Comparison of ENCODE assay signal across 1 cellular context in the genomic region with DNA sequence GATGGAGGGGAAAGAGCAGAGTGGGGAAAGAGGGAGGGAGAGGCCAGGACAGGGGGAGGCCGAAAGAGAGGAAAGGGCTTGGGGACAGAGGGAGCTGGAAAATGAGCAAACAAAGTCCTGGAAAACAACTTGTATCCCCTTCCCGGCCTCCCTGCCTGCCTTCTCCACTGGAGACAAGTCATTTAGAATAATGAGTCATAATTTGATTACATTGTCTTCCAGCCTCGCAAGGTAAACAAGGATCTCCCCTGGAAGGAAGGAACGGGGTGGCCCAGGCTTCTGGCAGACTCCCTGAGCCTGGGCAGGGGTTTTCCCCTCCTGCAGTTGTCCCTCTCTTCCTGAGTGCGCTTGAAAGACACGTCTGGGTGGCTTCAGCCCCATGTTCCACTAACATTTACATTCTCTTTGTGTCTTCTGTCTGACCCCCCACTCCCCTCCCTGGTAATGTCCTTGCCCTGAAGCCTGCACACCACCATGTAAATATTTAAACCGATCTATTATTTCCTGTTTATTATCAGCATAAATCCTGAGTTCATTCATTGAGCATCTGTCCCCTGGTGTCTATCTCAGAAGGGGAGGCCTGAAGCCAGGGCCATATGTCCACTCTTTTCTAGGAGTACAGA.
TF ChIP-seq lines count a peak whose summit lies in the region.

No MANE protein-coding gene starts in this region.

TF ChIP-seq in GM23338, 12 proteins besides CTCF, POLR2A, EP300 and RAD21 (continued from another document):
- TF ChIP-seq, protein P1, sequence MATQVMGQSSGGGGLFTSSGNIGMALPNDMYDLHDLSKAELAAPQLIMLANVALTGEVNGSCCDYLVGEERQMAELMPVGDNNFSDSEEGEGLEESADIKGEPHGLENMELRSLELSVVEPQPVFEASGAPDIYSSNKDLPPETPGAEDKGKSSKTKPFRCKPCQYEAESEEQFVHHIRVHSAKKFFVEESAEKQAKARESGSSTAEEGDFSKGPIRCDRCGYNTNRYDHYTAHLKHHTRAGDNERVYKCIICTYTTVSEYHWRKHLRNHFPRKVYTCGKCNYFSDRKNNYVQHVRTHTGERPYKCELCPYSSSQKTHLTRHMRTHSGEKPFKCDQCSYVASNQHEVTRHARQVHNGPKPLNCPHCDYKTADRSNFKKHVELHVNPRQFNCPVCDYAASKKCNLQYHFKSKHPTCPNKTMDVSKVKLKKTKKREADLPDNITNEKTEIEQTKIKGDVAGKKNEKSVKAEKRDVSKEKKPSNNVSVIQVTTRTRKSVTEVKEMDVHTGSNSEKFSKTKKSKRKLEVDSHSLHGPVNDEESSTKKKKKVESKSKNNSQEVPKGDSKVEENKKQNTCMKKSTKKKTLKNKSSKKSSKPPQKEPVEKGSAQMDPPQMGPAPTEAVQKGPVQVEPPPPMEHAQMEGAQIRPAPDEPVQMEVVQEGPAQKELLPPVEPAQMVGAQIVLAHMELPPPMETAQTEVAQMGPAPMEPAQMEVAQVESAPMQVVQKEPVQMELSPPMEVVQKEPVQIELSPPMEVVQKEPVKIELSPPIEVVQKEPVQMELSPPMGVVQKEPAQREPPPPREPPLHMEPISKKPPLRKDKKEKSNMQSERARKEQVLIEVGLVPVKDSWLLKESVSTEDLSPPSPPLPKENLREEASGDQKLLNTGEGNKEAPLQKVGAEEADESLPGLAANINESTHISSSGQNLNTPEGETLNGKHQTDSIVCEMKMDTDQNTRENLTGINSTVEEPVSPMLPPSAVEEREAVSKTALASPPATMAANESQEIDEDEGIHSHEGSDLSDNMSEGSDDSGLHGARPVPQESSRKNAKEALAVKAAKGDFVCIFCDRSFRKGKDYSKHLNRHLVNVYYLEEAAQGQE (IDR thresholded peaks at IDR 0.05; ENCODE audit: unreplicated experiment), result no peak
- TF ChIP-seq EZH2phosphoT487 (IDR thresholded peaks at IDR 0.05; ENCODE audit: unreplicated experiment), result no peak
- TF ChIP-seq CREB1 (CRISPR knock-in tag; IDR thresholded peaks at IDR 0.05; ENCODE audit: low read depth), result no peak
- no peak for TF ChIP-seq EZH2 (IDR thresholded peaks at IDR 0.05; ENCODE audit: low read depth, unreplicated experiment)
- TF ChIP-seq STAT1 (IDR thresholded peaks at IDR 0.05; ENCODE audit: unreplicated experiment), result no peak
- TF ChIP-seq POLR2AphosphoS5 (IDR thresholded peaks at IDR 0.05; ENCODE audit: low read depth), result no peak
- TF ChIP-seq, protein P2, sequence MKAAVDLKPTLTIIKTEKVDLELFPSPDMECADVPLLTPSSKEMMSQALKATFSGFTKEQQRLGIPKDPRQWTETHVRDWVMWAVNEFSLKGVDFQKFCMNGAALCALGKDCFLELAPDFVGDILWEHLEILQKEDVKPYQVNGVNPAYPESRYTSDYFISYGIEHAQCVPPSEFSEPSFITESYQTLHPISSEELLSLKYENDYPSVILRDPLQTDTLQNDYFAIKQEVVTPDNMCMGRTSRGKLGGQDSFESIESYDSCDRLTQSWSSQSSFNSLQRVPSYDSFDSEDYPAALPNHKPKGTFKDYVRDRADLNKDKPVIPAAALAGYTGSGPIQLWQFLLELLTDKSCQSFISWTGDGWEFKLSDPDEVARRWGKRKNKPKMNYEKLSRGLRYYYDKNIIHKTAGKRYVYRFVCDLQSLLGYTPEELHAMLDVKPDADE (IDR thresholded peaks at IDR 0.05), result no peak
- TF ChIP-seq NANOG (IDR thresholded peaks at IDR 0.05; ENCODE audit: borderline replicate concordance), result no peak
- TF ChIP-seq ZNF114 (CRISPR knock-in tag; IDR thresholded peaks at IDR 0.05), result no peak
- no peak for TF ChIP-seq ZNF331 (CRISPR knock-in tag; IDR thresholded peaks at IDR 0.05; ENCODE audit: low read depth)
- TF ChIP-seq JUNB (IDR thresholded peaks at IDR 0.05; ENCODE audit: unreplicated experiment), result no peak
